20 cellular contexts compared by ENCODE assay signal in genomic region chrX:129808163-129808828, GRCh38. TPM values are rescaled to one million over a fixed set of nuclear protein-coding genes. Genes with fewer than 3 reads are reported as not detected.
DNase-seq lines count a peak whose midpoint lies in the region; ATAC-seq and TF ChIP-seq lines count a peak whose summit lies in the region.
"Had no signal": no experiment of that assay in that cellular context is flagged by ENCODE, and none has a peak within 500 bp of the region (broad histone marks: within the 10 kb centered on the region; RNA-seq: fewer than 3 reads in every experiment).

No MANE protein-coding gene starts in this region.

- no peaks in the 10 kb centered on the region for H3K9me3 Mint-ChIP-seq in stimulated activated naive CD8-positive, alpha-beta T cell treated with anti-CD3 and anti-CD28 coated beads, Interleukin-15, Interleukin-2, amounts not matched to agents 100 ng/mL and 50 ng/mL, for 24 hours
- H3K9me3 Mint-ChIP-seq in activated naive CD8-positive, alpha-beta T cell treated with anti-CD3 and anti-CD28 coated beads for 36 hours = no peaks in the 10 kb centered on the region

- H3K4me3 ChIP-seq in fibroblast of the aortic adventitia (ENCODE audit: low read depth, low read length) (no peak overlapping the region), uterus (no peak overlapping the region)
- H3K4me3 ChIP-seq: coronary artery, HAP-1, heart right ventricle, testis had no signal

- no peak for ATAC-seq in stimulated activated naive CD8-positive, alpha-beta T cell treated with anti-CD3 and anti-CD28 coated beads, Interleukin-15, Interleukin-2, amounts not matched to agents 100 U/mL and 50 U/mL, for 24 hours
- ATAC-seq in GM21528 (IDR thresholded peaks at IDR 0.05; ENCODE audit: low FRiP score, unreplicated experiment) (no peak), omental fat pad (ENCODE audit: low FRiP score) (no peak), HG03521 (IDR thresholded peaks at IDR 0.05; ENCODE audit: unreplicated experiment) (no peak)
- ATAC-seq: heart right ventricle had no signal

- H3K4me1 ChIP-seq in uterus = no peaks in the 10 kb centered on the region
- H3K4me1 ChIP-seq: testis had no signal

- no peaks in the 10 kb centered on the region for H3K27me3 Mint-ChIP-seq in stimulated activated naive CD8-positive, alpha-beta T cell treated with anti-CD3 and anti-CD28 coated beads, Interleukin-15, Interleukin-2, amounts not matched to agents 100 ng/mL and 50 ng/mL, for 24 hours
- no peaks in the 10 kb centered on the region for H3K27me3 Mint-ChIP-seq in activated naive CD8-positive, alpha-beta T cell treated with anti-CD3 and anti-CD28 coated beads for 36 hours

- no peak for TF ChIP-seq CTCF in fibroblast of the aortic adventitia (IDR thresholded peaks at IDR 0.05; ENCODE audit: insufficient read depth, low read length)
- no peak for TF ChIP-seq CTCF in uterus (IDR thresholded peaks at IDR 0.05)
- no peak for TF ChIP-seq CTCF in omental fat pad (IDR thresholded peaks at IDR 0.05)

- H3K4me3 Mint-ChIP-seq in stimulated activated naive CD8-positive, alpha-beta T cell treated with anti-CD3 and anti-CD28 coated beads, Interleukin-15, Interleukin-2, amounts not matched to agents 100 ng/mL and 50 ng/mL, for 24 hours = peak overlapping the region; percentile 10
- H3K4me3 Mint-ChIP-seq in activated naive CD8-positive, alpha-beta T cell treated with anti-CD3 and anti-CD28 coated beads for 36 hours = no peak overlapping the region
- H3K4me3 Mint-ChIP-seq: mesothelial cell of epicardium had no signal

- no peaks in the 10 kb centered on the region for H3K27me3 ChIP-seq in uterus
- H3K27me3 ChIP-seq: heart right ventricle, testis had no signal

- no peaks in the 10 kb centered on the region for H3K9me3 ChIP-seq in uterus
- H3K9me3 ChIP-seq: HAP-1, testis had no signal

- no peak for TF ChIP-seq POLR2A in uterus (IDR thresholded peaks at IDR 0.05)

- H3K36me3 ChIP-seq in uterus = no peaks in the 10 kb centered on the region

- intact Hi-C loops in uterus (cut with DNase I; ENCODE audit: low total_unique reads) = no loop called here

- H3K4me1 Mint-ChIP-seq in stimulated activated naive CD8-positive, alpha-beta T cell treated with anti-CD3 and anti-CD28 coated beads, Interleukin-15, Interleukin-2, amounts not matched to agents 100 ng/mL and 50 ng/mL, for 24 hours (ENCODE audit: low read depth) = peaks cover 26% of the 10 kb centered on the region
- H3K4me1 Mint-ChIP-seq in activated naive CD8-positive, alpha-beta T cell treated with anti-CD3 and anti-CD28 coated beads for 36 hours = peaks cover 19% of the 10 kb centered on the region
- H3K4me1 Mint-ChIP-seq: mesothelial cell of epicardium had no signal

- H3K36me3 Mint-ChIP-seq in stimulated activated naive CD8-positive, alpha-beta T cell treated with anti-CD3 and anti-CD28 coated beads, Interleukin-15, Interleukin-2, amounts not matched to agents 100 ng/mL and 50 ng/mL, for 24 hours (ENCODE audit: low read depth) = peaks cover 34% of the 10 kb centered on the region
- peaks cover 35% of the 10 kb centered on the region for H3K36me3 Mint-ChIP-seq in activated naive CD8-positive, alpha-beta T cell treated with anti-CD3 and anti-CD28 coated beads for 36 hours

- no peak overlapping the region for H3K27ac Mint-ChIP-seq in stimulated activated naive CD8-positive, alpha-beta T cell treated with anti-CD3 and anti-CD28 coated beads, Interleukin-15, Interleukin-2, amounts not matched to agents 100 ng/mL and 50 ng/mL, for 24 hours
- peak overlapping the region; percentile 42 for H3K27ac Mint-ChIP-seq in activated naive CD8-positive, alpha-beta T cell treated with anti-CD3 and anti-CD28 coated beads for 36 hours
- H3K27ac Mint-ChIP-seq: mesothelial cell of epicardium had no signal

- no peak for DNase-seq in stimulated activated naive CD8-positive, alpha-beta T cell treated with anti-CD3 and anti-CD28 coated beads, Interleukin-15, Interleukin-2, amounts not matched to agents 100 U/mL and 50 U/mL, for 24 hours
- DNase-seq in activated naive CD8-positive, alpha-beta T cell treated with anti-CD3 and anti-CD28 coated beads for 36 hours = no peak
- peak; percentile 62 for DNase-seq in fibroblast of the aortic adventitia (ENCODE audit: low read depth)
- no peak for DNase-seq in uterus
- DNase-seq in omental fat pad (ENCODE audit: low spot score) = no peak
- DNase-seq: activated CD4-positive, alpha-beta T cell treated with anti-CD3 and anti-CD28 coated beads, Interleukin-2, amount 50 U/mL, for 48 hours; activated gamma-delta T cell; Calu3; heart right ventricle; NCI-H2029 treated with DMSO at 0.1 percent for 48 hours; NCI-H524 treated with DMSO at 0.1 percent for 48 hours; stimulated activated CD4-positive, alpha-beta T cell treated with anti-CD3 and anti-CD28 coated beads, Interleukin-2, amount 100 ng/mL, for 24 hours; testis had no signal

- peak overlapping the region; percentile 11 to 51 for H3K27ac ChIP-seq in uterus
- H3K27ac ChIP-seq: coronary artery, heart right ventricle, testis had no signal

RNA-seq across cellular contexts. Expression of gene SASH3, which starts 28.5 kb away (rescaled TPM):
- total RNA-seq in activated naive CD8-positive, alpha-beta T cell treated with anti-CD3 and anti-CD28 coated beads for 36 hours = 100 to 1,000 TPM; 121 to 123 TPM
- total RNA-seq in fibroblast of the aortic adventitia (ENCODE audit: low replicate concordance) (not detected in 2 replicates), uterus (1 to 10 TPM in 3 of 4 donors, under 1 TPM in 1; 0.26 to 4.1 (median 2.9) TPM), omental fat pad (10 to 100 TPM in 3 of 4 donors, 1 to 10 TPM in 1; 9.4 to 26.7 (median 20.6) TPM)
- total RNA-seq: Calu3, HT1080, mesothelial cell of epicardium had no signal

RNA-seq across cellular contexts. Expression of gene ZDHHC9, which starts 35.4 kb away (rescaled TPM):
- total RNA-seq in activated naive CD8-positive, alpha-beta T cell treated with anti-CD3 and anti-CD28 coated beads for 36 hours = 10 to 100 TPM; 10.9 to 12.8 TPM
- total RNA-seq in fibroblast of the aortic adventitia (ENCODE audit: low replicate concordance) = 7.8 and 37.1 TPM in 2 replicates
- total RNA-seq in uterus = 10 to 100 TPM in 3 of 4 donors, 1 to 10 TPM in 1; 9.1 to 18.1 (median 14.7) TPM
- total RNA-seq in omental fat pad = 10 to 100 TPM; 29.9 to 58.7 (median 45.2) TPM

Comparison
In these comparisons a context has a peak if more than half of its experiments do, and no peak if none do; other contexts are left out.
1. RNA of gene SASH3, which starts 28.5 kb away (total RNA-seq): 121 to 123 TPM in activated naive CD8-positive, alpha-beta T cell treated with anti-CD3 and anti-CD28 coated beads for 36 hours; 9.4 to 26.7 TPM in omental fat pad, 0.26 to 4.1 TPM in uterus and not detected in fibroblast of the aortic adventitia; every median in the first group is over 4 times any median in the second.